Comparison of ENCODE assay signal across 2 cellular contexts in the genomic region with DNA sequence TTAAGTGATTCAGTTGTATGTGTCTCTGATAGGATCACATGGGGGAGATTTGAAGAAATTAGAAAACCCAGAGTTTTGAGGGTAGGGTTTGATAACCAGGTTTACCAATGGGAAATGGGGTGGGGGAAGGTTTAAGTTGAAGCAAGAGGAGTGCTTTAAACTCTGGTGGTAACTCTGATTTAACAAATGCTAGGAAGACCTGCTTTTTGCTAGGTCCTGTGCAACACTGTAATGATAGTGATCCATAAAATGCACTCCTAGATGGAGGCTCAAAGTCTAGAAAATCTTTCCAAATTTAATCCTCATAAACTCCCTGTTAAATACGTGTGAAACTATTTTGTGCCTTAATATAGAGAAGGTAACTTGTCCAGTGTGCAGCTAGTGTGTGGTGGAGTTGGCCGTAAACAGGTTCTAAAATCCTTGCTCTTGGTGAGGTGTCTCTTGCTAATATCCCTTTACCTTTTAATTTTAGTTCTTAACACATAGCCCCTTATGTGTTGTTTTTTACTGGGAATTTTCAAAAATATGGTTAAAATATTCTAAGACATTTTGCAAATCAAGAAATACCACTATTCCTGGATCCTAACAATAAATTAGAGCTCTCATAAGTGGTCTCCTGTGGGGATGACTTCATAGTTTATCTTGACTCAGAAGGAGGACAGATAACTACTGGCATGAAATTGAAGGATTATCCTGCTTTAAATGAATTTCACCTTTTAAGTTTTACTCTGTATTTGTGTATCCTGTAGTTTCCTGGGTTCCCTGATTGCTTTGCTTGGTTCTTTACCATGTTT.
TF ChIP-seq lines count a peak whose summit lies in the region.

No MANE protein-coding gene starts in this region.

TF ChIP-seq in SK-N-SH, 30 proteins besides CTCF, POLR2A, EP300 and RAD21 (continued from another document):
- TF ChIP-seq, protein P1, sequence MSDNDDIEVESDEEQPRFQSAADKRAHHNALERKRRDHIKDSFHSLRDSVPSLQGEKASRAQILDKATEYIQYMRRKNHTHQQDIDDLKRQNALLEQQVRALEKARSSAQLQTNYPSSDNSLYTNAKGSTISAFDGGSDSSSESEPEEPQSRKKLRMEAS (IDR thresholded peaks at IDR 0.05; ENCODE audit: low read depth), result no peak
- TF ChIP-seq SMC3 (IDR thresholded peaks at IDR 0.05; ENCODE audit: low read depth, low read length) (no peak), NFIC (IDR thresholded peaks at IDR 0.05; ENCODE audit: borderline replicate concordance) (no peak)

TF ChIP-seq in SK-N-SH treated with all-trans-retinoic acid at 6 μM for 48 hours, 23 proteins besides CTCF, POLR2A, EP300 and RAD21 (continued from another document):
- TF ChIP-seq, protein P2, sequence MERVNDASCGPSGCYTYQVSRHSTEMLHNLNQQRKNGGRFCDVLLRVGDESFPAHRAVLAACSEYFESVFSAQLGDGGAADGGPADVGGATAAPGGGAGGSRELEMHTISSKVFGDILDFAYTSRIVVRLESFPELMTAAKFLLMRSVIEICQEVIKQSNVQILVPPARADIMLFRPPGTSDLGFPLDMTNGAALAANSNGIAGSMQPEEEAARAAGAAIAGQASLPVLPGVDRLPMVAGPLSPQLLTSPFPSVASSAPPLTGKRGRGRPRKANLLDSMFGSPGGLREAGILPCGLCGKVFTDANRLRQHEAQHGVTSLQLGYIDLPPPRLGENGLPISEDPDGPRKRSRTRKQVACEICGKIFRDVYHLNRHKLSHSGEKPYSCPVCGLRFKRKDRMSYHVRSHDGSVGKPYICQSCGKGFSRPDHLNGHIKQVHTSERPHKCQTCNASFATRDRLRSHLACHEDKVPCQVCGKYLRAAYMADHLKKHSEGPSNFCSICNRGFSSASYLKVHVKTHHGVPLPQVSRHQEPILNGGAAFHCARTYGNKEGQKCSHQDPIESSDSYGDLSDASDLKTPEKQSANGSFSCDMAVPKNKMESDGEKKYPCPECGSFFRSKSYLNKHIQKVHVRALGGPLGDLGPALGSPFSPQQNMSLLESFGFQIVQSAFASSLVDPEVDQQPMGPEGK (CRISPR knock-in tag; IDR thresholded peaks at IDR 0.05; ENCODE audit: borderline replicate concordance), result no peak
- TF ChIP-seq ZNF70 (CRISPR knock-in tag; IDR thresholded peaks at IDR 0.05), result no peak
- no peak for TF ChIP-seq SNAI2 (CRISPR knock-in tag; IDR thresholded peaks at IDR 0.05)
- TF ChIP-seq ZFP30 (CRISPR knock-in tag; IDR thresholded peaks at IDR 0.05), result no peak
- no peak for TF ChIP-seq RARB (CRISPR knock-in tag; IDR thresholded peaks at IDR 0.05)
- TF ChIP-seq PPARA (CRISPR knock-in tag; IDR thresholded peaks at IDR 0.05; ENCODE audit: borderline replicate concordance), result no peak
- TF ChIP-seq TOX (CRISPR knock-in tag; IDR thresholded peaks at IDR 0.05; ENCODE audit: borderline replicate concordance), result no peak
- no peak for TF ChIP-seq ESRRG (CRISPR knock-in tag; IDR thresholded peaks at IDR 0.05)
TF ChIP-seq in SK-N-SH treated with all-trans-retinoic acid at 6 μM for 48 hours: peak in this region for 0.
